In the genomic region with DNA sequence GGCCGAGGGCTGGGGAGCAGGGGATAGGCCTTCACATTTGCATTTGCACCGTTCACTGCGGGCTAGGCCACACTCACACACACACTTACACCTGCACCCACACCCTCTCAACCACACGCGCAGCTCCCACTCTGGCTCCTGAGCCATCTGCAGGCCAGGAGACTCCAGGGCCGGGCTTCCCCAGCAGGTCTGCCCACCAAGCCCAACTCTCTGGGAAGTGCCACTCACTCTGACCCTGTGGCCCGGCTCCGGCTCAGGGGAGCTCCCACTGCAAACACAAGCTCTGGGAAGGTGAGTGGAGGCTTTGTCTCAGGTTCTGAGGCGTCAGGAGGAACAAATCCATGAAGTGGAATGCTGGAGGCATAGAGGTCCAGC, we compare ENCODE assay signal across 17 cellular contexts.
DNase-seq lines count a peak whose midpoint lies in the region; ATAC-seq, FAIRE-seq and TF ChIP-seq lines count a peak whose summit lies in the region.
"Had no signal": no experiment of that assay in that cellular context is flagged by ENCODE, and none has a peak within 500 bp of the region (broad histone marks: within the 10 kb centered on the region; RNA-seq: fewer than 3 reads in every experiment).

No MANE protein-coding gene starts in this region.

- no peak overlapping the region for H2BK20ac ChIP-seq in H1 (ENCODE audit: low read length)

- POLR2A ChIA-PET in H1 (lab: Charles Lee; ENCODE audit: partially characterized antibody) (interaction anchor here (1.0 to 4.7 kb wide), 2 partner anchors 10 to 15 kb away, joined by 3 to 33 read pairs; no protein-coding TSS in a partner anchor), T-cell (lab: Charles Lee) (no interaction called here)

- H2AFZ ChIP-seq in H1 (ENCODE audit: low read length) = no peak overlapping the region

- in situ Hi-C loops in GM13977 (cut with MboI; ENCODE audit: low pct_unique_long_range_greater_than_20kb, low sequenced_read_pairs, unreplicated experiment) = no loop called here

- H3K14ac ChIP-seq in H1 (ENCODE audit: insufficient read length) = no peak overlapping the region

- no peak overlapping the region for H2BK12ac ChIP-seq in H1 (ENCODE audit: low read depth, low read length)

- H3K23ac ChIP-seq in H1 (ENCODE audit: insufficient read length) = no peak overlapping the region

- H2BK15ac ChIP-seq in H1 (ENCODE audit: low read length) = no peak overlapping the region

- FAIRE-seq in H1 (lab: Jason Lieb, UNC) = no peak
- FAIRE-seq: A204.1, GM12892 had no signal

- H3K27ac ChIP-seq in H1 (ENCODE audit: low read depth, low read length) (no peak overlapping the region), colonic mucosa (no peak overlapping the region)
- H3K27ac ChIP-seq: HL-60 had no signal

- H3K36me3 Mint-ChIP-seq in T-cell = no peaks in the 10 kb centered on the region
- H3K36me3 Mint-ChIP-seq: CD14-positive monocyte; CD8-positive, alpha-beta T cell had no signal

- H3K36me3 ChIP-seq in NT2/D1 (ENCODE audit: insufficient read depth, insufficient read length, low read length) (no peaks in the 10 kb centered on the region), H1 (ENCODE audit: control insufficient read depth in 2 of 4, insufficient read depth in 4 of 4, low read length in 3 of 4) (peaks cover 0 to 9% (median 0%) of the 10 kb centered on the region in 4 experiments; a peak in 1 of 8 replicates), colonic mucosa (no peaks in the 10 kb centered on the region)

- H3K4me3 ChIP-seq in NT2/D1 (ENCODE audit: insufficient read length, low read depth) (no peak overlapping the region), H1 (ENCODE audit: extremely low read depth in 1 of 4, insufficient read depth in 2 of 4, low read depth in 3 of 4, low read length in 4 of 4) (no peak overlapping the region), colonic mucosa (no peak overlapping the region)

- no peak overlapping the region for H3K18ac ChIP-seq in H1 (ENCODE audit: extremely low read depth, low read length)

- peaks cover 5% of the 10 kb centered on the region for H3K4me1 Mint-ChIP-seq in stimulated activated naive CD8-positive, alpha-beta T cell treated with anti-CD3 and anti-CD28 coated beads, Interleukin-15, amount 100 ng/mL, for 72 hours
- peaks cover 0 to 6% (median 0%) of the 10 kb centered on the region in 3 donors for H3K4me1 Mint-ChIP-seq in T-cell
- H3K4me1 Mint-ChIP-seq: B cell had no signal

- no peak overlapping the region for H3K27ac Mint-ChIP-seq in stimulated activated naive CD8-positive, alpha-beta T cell treated with anti-CD3 and anti-CD28 coated beads, Interleukin-15, amount 100 ng/mL, for 72 hours
- H3K27ac Mint-ChIP-seq in T-cell = no peak overlapping the region
- H3K27ac Mint-ChIP-seq: B cell; CD8-positive, alpha-beta T cell had no signal

- peaks cover 13% of the 10 kb centered on the region for H3K27me3 Mint-ChIP-seq in stimulated activated naive CD8-positive, alpha-beta T cell treated with anti-CD3 and anti-CD28 coated beads, Interleukin-15, amount 100 ng/mL, for 72 hours
- peaks cover 0 to 6% of the 10 kb centered on the region in 2 donors for H3K27me3 Mint-ChIP-seq in T-cell
- H3K27me3 Mint-ChIP-seq: B cell had no signal

- H3K4me1 ChIP-seq in NT2/D1 (ENCODE audit: insufficient read depth, insufficient read length) = peaks cover 34% of the 10 kb centered on the region
- peaks cover 3 to 46% (median 28%) of the 10 kb centered on the region in 4 experiments for H3K4me1 ChIP-seq in H1 (replicated peaks in 1 of 4; ENCODE audit: control insufficient read depth in 3 of 4, insufficient read depth in 4 of 4, low read length in 3 of 4)
- no peaks in the 10 kb centered on the region for H3K4me1 ChIP-seq in colonic mucosa
- H3K4me1 ChIP-seq: Caco-2 had no signal

- intact Hi-C loops in colonic mucosa (cut with DNase I) = no loop called here

- H3K4me2 ChIP-seq in H1 (ENCODE audit: insufficient read depth in 1 of 2, low read depth in 2 of 2, low read length in 2 of 2) = no peak overlapping the region

- H2AK5ac ChIP-seq in H1 (ENCODE audit: low read depth, low read length) = no peak overlapping the region

- no peak overlapping the region for H4K5ac ChIP-seq in H1 (ENCODE audit: insufficient read length, low read depth, low read length)

- TF ChIP-seq RAD21 in H1 (IDR thresholded peaks at IDR 0.05 in 1 of 2, conservative IDR thresholded peaks at IDR 0.05 in 1 of 2; ENCODE audit: low read depth in 2 of 2, low read length in 2 of 2) = no peak

- ATAC-seq in stimulated activated naive CD8-positive, alpha-beta T cell treated with anti-CD3 and anti-CD28 coated beads, Interleukin-15, amount 100 ng/mL, for 72 hours = no peak
- ATAC-seq in GM18517 (IDR thresholded peaks at IDR 0.05; ENCODE audit: unreplicated experiment) = no peak
- no peak for ATAC-seq in T-cell (replicated peaks in 1 of 4)
- ATAC-seq: CD8-positive, alpha-beta T cell had no signal

- no peak overlapping the region for H3K4me3 Mint-ChIP-seq in stimulated activated naive CD8-positive, alpha-beta T cell treated with anti-CD3 and anti-CD28 coated beads, Interleukin-15, amount 100 ng/mL, for 72 hours
- no peak overlapping the region for H3K4me3 Mint-ChIP-seq in T-cell
- H3K4me3 Mint-ChIP-seq: B cell; CD14-positive monocyte; CD8-positive, alpha-beta T cell; H9 had no signal

- H3K4ac ChIP-seq in H1 (replicated peaks; ENCODE audit: insufficient read length, low read depth, low read length) = no peak overlapping the region

- TF ChIP-seq CTCF in GM13977 (IDR thresholded peaks at IDR 0.05; ENCODE audit: extremely low read depth, insufficient read depth, missing control alignments) (no peak), H1 (IDR thresholded peaks at IDR 0.05; ENCODE audit: control extremely low read depth in 1 of 3, insufficient read depth in 1 of 3, low read depth in 1 of 3, low read length in 3 of 3) (no peak), colonic mucosa (IDR thresholded peaks at IDR 0.05) (no peak)

- no peaks in the 10 kb centered on the region for H3K9me3 Mint-ChIP-seq in stimulated activated naive CD8-positive, alpha-beta T cell treated with anti-CD3 and anti-CD28 coated beads, Interleukin-15, amount 100 ng/mL, for 72 hours
- H3K9me3 Mint-ChIP-seq in T-cell = no peaks in the 10 kb centered on the region
- H3K9me3 Mint-ChIP-seq: CD8-positive, alpha-beta T cell; H9 had no signal

- H3K23me2 ChIP-seq in H1 (ENCODE audit: low read depth, low read length) = no peaks in the 10 kb centered on the region; the same call in 1 of the 2 replicates

- peaks cover 23% of the 10 kb centered on the region for H3K79me1 ChIP-seq in H1 (ENCODE audit: low read depth, low read length)

- DNase-seq in GM13977 (ENCODE audit: low spot score) (peak; percentile 23), NT2/D1 (ENCODE audit: low read depth, low spot score) (no peak), H1 (ENCODE audit: low read depth in 1 of 2, low spot score in 2 of 2) (no peak), T-cell (no peak), colonic mucosa (no peak)
- no peak for DNase-seq in stimulated activated naive CD8-positive, alpha-beta T cell treated with anti-CD3 and anti-CD28 coated beads, Interleukin-15, amount 100 ng/mL, for 72 hours
- DNase-seq: Caco-2; CD8-positive, alpha-beta T cell; DND-41; GDM1; H9 had no signal

- no peak for TF ChIP-seq POLR2A in H1 (IDR thresholded peaks at IDR 0.05; ENCODE audit: control extremely low read depth in 1 of 2, low read depth in 2 of 2, low read length in 2 of 2)

- peaks cover under 1 to 17% of the 10 kb centered on the region in 2 experiments; a peak in 2 of 4 replicates for H3K79me2 ChIP-seq in H1 (ENCODE audit: control insufficient read depth in 1 of 2, insufficient read depth in 2 of 2, low read length in 2 of 2)

- H2BK5ac ChIP-seq in H1 (ENCODE audit: low read depth, low read length) = peak overlapping the region; percentile 91; the same call in 1 of the 2 replicates

- CTCF ChIA-PET in H1 (lab: Charles Lee; ENCODE audit: partially characterized antibody) = interaction anchor here (0.7 to 2.1 kb wide), 3 partner anchors 9 to 294 kb away, joined by 3 to 7 read pairs (median 3); no protein-coding TSS in a partner anchor
- CTCF ChIA-PET in T-cell (lab: Charles Lee) = no interaction called here

- H4K91ac ChIP-seq in H1 (replicated peaks; ENCODE audit: insufficient read length, low read length) = no peak overlapping the region

- TF ChIP-seq EP300 in H1 (IDR thresholded peaks at IDR 0.05; ENCODE audit: borderline replicate concordance in 1 of 2, low read depth in 2 of 2, low read length in 2 of 2) = no peak

- H3K9me3 ChIP-seq in NT2/D1 (ENCODE audit: insufficient read depth, low read length) = no peaks in the 10 kb centered on the region
- H3K9me3 ChIP-seq in H1 (ENCODE audit: insufficient read depth in 2 of 2, low read depth in 1 of 2, low read length in 1 of 2) = no peaks in the 10 kb centered on the region
- no peaks in the 10 kb centered on the region for H3K9me3 ChIP-seq in colonic mucosa
- H3K9me3 ChIP-seq: Caco-2 had no signal

- WGBS in H1 (ENCODE audit: extremely low coverage in 1 of 2, insufficient coverage in 1 of 2, insufficient read length in 1 of 2, insufficient replicate concordance in 2 of 2, low coverage in 1 of 2, low lambda C conversion rate in 2 of 2, missing lambda C conversion rate in 1 of 2), 2 experiments = 99% methylated on average over 8 of the region's 9 CpGs; no CpG with 5 or more reads in 1 of the 2 experiments

- H3K9ac ChIP-seq in NT2/D1 (ENCODE audit: insufficient read length, low read depth) (peak overlapping the region; percentile 21), H1 (replicated peaks in 1 of 4; ENCODE audit: extremely low read depth in 1 of 4, low read depth in 3 of 4, low read length in 3 of 4) (no peak overlapping the region), colonic mucosa (ENCODE audit: low read depth in 2 of 2, low read length in 2 of 2) (no peak overlapping the region)

- H2BK120ac ChIP-seq in H1 (replicated peaks; ENCODE audit: low read depth, low read length) = no peak overlapping the region

- no peak overlapping the region for H3K56ac ChIP-seq in H1 (replicated peaks; ENCODE audit: insufficient read length, low read depth, low read length)

- H4K20me1 ChIP-seq in H1 (replicated peaks in 1 of 2; ENCODE audit: control insufficient read depth in 1 of 2, insufficient read depth in 2 of 2, low read length in 2 of 2) = peaks cover 0 to 2% of the 10 kb centered on the region in 2 experiments

- H3K27me3 ChIP-seq in NT2/D1 (ENCODE audit: insufficient read depth, insufficient read length) (no peaks in the 10 kb centered on the region), H1 (replicated peaks in 1 of 4; ENCODE audit: control insufficient read depth in 3 of 4, extremely low read depth in 1 of 4, insufficient read depth in 3 of 4, low read length in 3 of 4) (peaks cover 0 to 3% (median 2%) of the 10 kb centered on the region in 4 experiments; a peak in 3 of 7 replicates), colonic mucosa (no peaks in the 10 kb centered on the region)

- no peak overlapping the region for H4K8ac ChIP-seq in H1 (ENCODE audit: extremely low read depth, insufficient read depth, low read length)

TF ChIP-seq in H1, 55 proteins besides CTCF, POLR2A, EP300 and RAD21:
- no peak for TF ChIP-seq ASH2L (IDR thresholded peaks at IDR 0.05; ENCODE audit: low read length)
- no peak for TF ChIP-seq YY1 (IDR thresholded peaks at IDR 0.05; ENCODE audit: low read depth, low read length)
